ENCODE assay signal across 1 cellular context in the genomic region with DNA sequence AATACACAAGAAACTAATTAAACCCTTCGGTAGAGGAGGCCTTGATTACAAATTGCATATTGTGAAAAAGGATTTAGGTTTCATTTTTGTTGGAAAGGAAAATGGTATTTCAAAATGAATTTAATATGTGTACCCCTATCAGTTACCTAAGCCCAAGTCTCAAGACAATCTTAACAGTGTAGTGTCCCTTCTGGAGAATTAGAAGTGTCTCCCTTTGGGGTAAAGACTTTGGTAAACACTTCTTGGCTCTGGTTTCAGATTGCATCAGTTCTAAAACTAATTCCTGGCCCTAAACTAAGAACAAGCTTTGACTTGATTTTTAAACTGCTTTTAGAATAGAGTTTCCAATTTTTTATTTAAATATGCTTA.
TF ChIP-seq lines count a peak whose summit lies in the region.

No MANE protein-coding gene starts in this region.

TF ChIP-seq in WTC11, 78 proteins besides CTCF, POLR2A, EP300 and RAD21 (continued from another document):
- no peak for TF ChIP-seq NR1H2 (CRISPR knock-in tag; IDR thresholded peaks at IDR 0.05)
- TF ChIP-seq, protein P1, sequence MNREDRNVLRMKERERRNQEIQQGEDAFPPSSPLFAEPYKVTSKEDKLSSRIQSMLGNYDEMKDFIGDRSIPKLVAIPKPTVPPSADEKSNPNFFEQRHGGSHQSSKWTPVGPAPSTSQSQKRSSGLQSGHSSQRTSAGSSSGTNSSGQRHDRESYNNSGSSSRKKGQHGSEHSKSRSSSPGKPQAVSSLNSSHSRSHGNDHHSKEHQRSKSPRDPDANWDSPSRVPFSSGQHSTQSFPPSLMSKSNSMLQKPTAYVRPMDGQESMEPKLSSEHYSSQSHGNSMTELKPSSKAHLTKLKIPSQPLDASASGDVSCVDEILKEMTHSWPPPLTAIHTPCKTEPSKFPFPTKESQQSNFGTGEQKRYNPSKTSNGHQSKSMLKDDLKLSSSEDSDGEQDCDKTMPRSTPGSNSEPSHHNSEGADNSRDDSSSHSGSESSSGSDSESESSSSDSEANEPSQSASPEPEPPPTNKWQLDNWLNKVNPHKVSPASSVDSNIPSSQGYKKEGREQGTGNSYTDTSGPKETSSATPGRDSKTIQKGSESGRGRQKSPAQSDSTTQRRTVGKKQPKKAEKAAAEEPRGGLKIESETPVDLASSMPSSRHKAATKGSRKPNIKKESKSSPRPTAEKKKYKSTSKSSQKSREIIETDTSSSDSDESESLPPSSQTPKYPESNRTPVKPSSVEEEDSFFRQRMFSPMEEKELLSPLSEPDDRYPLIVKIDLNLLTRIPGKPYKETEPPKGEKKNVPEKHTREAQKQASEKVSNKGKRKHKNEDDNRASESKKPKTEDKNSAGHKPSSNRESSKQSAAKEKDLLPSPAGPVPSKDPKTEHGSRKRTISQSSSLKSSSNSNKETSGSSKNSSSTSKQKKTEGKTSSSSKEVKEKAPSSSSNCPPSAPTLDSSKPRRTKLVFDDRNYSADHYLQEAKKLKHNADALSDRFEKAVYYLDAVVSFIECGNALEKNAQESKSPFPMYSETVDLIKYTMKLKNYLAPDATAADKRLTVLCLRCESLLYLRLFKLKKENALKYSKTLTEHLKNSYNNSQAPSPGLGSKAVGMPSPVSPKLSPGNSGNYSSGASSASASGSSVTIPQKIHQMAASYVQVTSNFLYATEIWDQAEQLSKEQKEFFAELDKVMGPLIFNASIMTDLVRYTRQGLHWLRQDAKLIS (CRISPR knock-in tag; IDR thresholded peaks at IDR 0.05; ENCODE audit: borderline replicate concordance) = no peak
